In the genomic region with DNA sequence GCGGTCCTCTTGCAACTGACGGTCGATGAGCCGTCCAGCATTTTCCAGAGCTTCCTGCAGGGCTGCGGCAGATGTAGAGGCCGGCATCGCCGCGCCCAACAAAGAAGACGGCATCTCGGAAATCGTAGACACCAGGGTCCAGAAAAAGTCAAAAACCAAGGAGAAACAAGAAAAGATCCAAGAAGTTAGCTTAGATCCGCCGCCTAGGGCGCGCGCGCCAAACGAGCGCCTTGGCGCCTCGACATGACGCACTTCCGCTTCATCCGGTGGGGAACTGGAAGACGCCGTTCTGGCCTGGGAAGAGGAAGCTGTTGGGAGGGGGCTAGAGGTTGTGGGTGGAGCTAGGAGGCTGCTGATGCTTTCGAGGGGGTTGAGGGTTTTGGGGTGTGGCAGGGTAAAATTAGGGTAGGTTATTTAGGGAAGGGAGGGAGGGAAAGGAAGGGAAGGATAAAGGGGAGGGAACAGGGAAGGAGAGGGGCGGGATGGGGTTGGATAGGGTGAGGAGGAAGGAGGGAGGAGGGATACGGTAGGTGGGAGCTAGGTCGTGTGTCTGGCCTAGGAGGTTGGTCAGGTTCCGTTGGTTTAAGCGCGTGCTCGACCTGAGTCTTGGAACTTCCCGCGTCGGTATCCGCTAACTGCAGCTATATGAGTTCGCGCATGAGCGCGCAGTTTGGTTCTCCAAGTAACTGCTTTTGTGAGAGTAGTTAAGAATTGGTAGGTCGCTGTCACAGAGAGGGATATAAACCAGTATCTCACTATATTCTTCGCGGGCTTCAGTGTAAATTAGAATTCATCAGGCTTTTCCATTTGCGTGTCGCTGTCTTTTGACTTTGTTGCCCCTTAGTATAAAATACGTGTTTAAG, we compare ENCODE assay signal across 8 cellular contexts. TPM values are rescaled to one million over a fixed set of nuclear protein-coding genes. Genes with fewer than 3 reads are reported as not detected.
DNase-seq lines count a peak whose midpoint lies in the region; ATAC-seq and TF ChIP-seq lines count a peak whose summit lies in the region.

Gene NUP155 (minus strand): TSS at position 243 of the 863 bp plus-strand sequence. CDS start 129 bp downstream, at position 114.

- TF ChIP-seq POLR2A in GM19193 (IDR thresholded peaks at IDR 0.05; ENCODE audit: extremely low read depth, insufficient read depth, insufficient read length) = peak; percentile 79

- peak within 1 kb of the TSS; percentile 97 for H3K27ac Mint-ChIP-seq in chondrocyte (ENCODE audit: unreplicated experiment)

- peak within 1 kb of the TSS; percentile 95 for H3K4me3 Mint-ChIP-seq in chondrocyte (ENCODE audit: unreplicated experiment)

- H3K4me1 Mint-ChIP-seq in chondrocyte (ENCODE audit: low read depth) = peaks cover 26% of the 10 kb centered on the region

- DNase-seq in Ammon's horn (ENCODE audit: low spot score) (peak; percentile 97), NCI-H510A treated with DMSO at 0.1 percent for 48 hours (lab: John Stamatoyannopoulos, UW) (peak; percentile 98), chondrocyte (ENCODE audit: low spot score) (peak; percentile 95), kidney glomerular epithelial cell (lab: John Stamatoyannopoulos, UW) (peak; percentile 95)
- peak; percentile 84 for DNase-seq in activated CD4-positive, alpha-beta T cell treated with anti-CD3 and anti-CD28 coated beads for 24 hours (ENCODE audit: low read depth in 2 of 2)
- peak; percentile 66 to 75 for DNase-seq in stimulated activated CD4-positive, alpha-beta T cell treated with anti-CD3 and anti-CD28 coated beads, Interleukin-1b, Interleukin-23, amount 100 ng/mL, for 1 hour (ENCODE audit: low read depth in 2 of 2)

- peak; percentile 95 for ATAC-seq in HG03439 (IDR thresholded peaks at IDR 0.05; ENCODE audit: unreplicated experiment)

- H3K36me3 Mint-ChIP-seq in chondrocyte (ENCODE audit: low read depth) = no peaks in the 10 kb centered on the region

- peak; percentile 25 for TF ChIP-seq CTCF in chondrocyte (IDR thresholded peaks at IDR 0.05)

- no peaks in the 10 kb centered on the region for H3K27me3 Mint-ChIP-seq in chondrocyte (ENCODE audit: low read depth)

- no peaks in the 10 kb centered on the region for H3K9me3 Mint-ChIP-seq in chondrocyte (ENCODE audit: low read depth)

RNA-seq across cellular contexts. Expression of gene NUP155, which starts in this region (rescaled TPM):
- 19.3 to 26.1 TPM (median 19.3 TPM) in 3 replicates for total RNA-seq in chondrocyte

Comparison
In these comparisons a context has a peak if more than half of its experiments do, and no peak if none do; other contexts are left out.
1. Peak in every context shown above with its lines: DNase-seq and ATAC-seq.